In genomic region chr11:102510439-102510838, GRCh38 we compare ENCODE assay signal across 8 cellular contexts. TPM values are rescaled to one million over a fixed set of nuclear protein-coding genes. Genes with fewer than 3 reads are reported as not detected.
"Had no signal": no experiment of that assay in that cellular context is flagged by ENCODE, and none has a peak within 500 bp of the region (broad histone marks: within the 10 kb centered on the region; RNA-seq: fewer than 3 reads in every experiment).

No MANE protein-coding gene starts in this region.

RNA-seq across cellular contexts. Expression of gene MMP7, which starts 20.1 kb away (rescaled TPM):
- total RNA-seq: left ventricle myocardium superior; mucosa of descending colon; myocyte; naive thymus-derived CD4-positive, alpha-beta T cell; natural killer cell treated with Interleukin-12 subunit alpha and Interleukin-12 subunit beta and Interleukin-15 and Interleukin-18, amount 100 ng/mL, for 72 hours; sigmoid colon; tibial nerve had no signal
- polyA plus RNA-seq: naive thymus-derived CD4-positive, alpha-beta T cell; neural cell had no signal
